ENCODE assay signal across 27 cellular contexts in the genomic region with DNA sequence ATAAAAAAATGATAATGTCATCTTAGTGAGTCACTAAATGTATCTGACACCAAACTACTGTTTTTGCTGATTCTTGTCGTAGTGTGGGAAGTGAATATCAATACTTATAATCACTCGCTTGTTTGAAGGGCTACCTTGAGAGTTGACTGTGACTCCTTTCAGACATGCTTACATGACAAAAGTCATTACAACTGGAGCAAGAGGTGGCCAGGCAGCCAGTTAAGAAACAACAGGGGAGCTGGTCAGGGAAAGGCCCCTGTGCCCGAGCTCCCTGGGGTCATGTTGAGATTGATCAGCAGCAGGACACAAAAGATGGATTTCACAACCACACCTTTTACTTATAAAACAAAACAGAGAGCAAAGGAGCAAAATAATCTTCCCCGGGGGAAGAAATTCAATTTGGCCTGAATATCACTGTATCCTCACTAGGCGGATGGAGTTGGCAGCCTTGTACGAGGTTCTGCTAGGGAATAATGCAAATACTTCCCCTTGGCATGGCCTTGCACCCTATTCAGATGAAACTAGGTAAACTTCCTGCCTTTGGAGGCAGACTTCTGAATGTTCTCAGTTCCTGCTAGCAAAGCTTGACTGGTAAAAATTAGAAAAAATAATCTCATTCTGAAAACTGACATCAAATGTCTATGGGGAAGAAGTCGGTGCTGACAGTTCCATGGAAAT.
DNase-seq lines count a peak whose midpoint lies in the region; ATAC-seq and TF ChIP-seq lines count a peak whose summit lies in the region.
"Had no signal": no experiment of that assay in that cellular context is flagged by ENCODE, and none has a peak within 500 bp of the region (broad histone marks: within the 10 kb centered on the region; RNA-seq: fewer than 3 reads in every experiment).

No MANE protein-coding gene starts in this region.

- WGBS in stomach, 5 donors = 39 to 57% (median 50%) methylated on average over 7 of the region's 7 CpGs
- WGBS in smooth muscle cell (ENCODE audit: low lambda C conversion rate) = 85% methylated on average over 7 of the region's 7 CpGs

- TF ChIP-seq POLR2A in stomach (IDR thresholded peaks at IDR 0.05) = no peak

- peaks cover 93% of the 10 kb centered on the region for H3K36me3 Mint-ChIP-seq in activated T-cell treated with anti-CD3 and anti-CD28 coated beads, Interleukin-2, amount 50 U/mL, for 24 hours (ENCODE audit: low read depth)

- H3F3A ChIP-seq in smooth muscle cell (ENCODE audit: low read depth) = no peaks in the 10 kb centered on the region

- H3K4me1 ChIP-seq in stomach = peaks cover 10 to 19% (median 15%) of the 10 kb centered on the region in 4 donors
- H3K4me1 ChIP-seq in smooth muscle cell (ENCODE audit: low read depth) = peaks cover 22% of the 10 kb centered on the region
- H3K4me1 ChIP-seq: A549, breast epithelium, heart left ventricle, tibial artery had no signal

- intact Hi-C loops in stomach (cut with DNase I; ENCODE audit: low total_unique reads) = no loop called here

- H4K20me1 ChIP-seq in smooth muscle cell (ENCODE audit: low read depth) = no peaks in the 10 kb centered on the region

- DNase-seq in activated T-cell treated with anti-CD3 and anti-CD28 coated beads, Interleukin-2, amount 50 U/mL, for 24 hours = no peak
- no peak for DNase-seq in activated T-cell treated with anti-CD3 and anti-CD28 coated beads for 4 hours
- peak; percentile 3 for DNase-seq in NCI-H1092 (lab: John Stamatoyannopoulos, UW)
- peak; percentile 23 for DNase-seq in dermis blood vessel endothelial cell
- peak; percentile 68 for DNase-seq in stomach
- DNase-seq in smooth muscle cell (lab: John Stamatoyannopoulos, UW; ENCODE audit: unreplicated experiment) = no peak
- DNase-seq: activated CD8-positive, alpha-beta memory T cell treated with anti-CD3 and anti-CD28 coated beads, Interleukin-2, amount 10 ng/mL, durations not matched to agents 7 days and 5 days; activated naive CD4-positive, alpha-beta T cell treated with anti-CD3 and anti-CD28 coated beads, Interleukin-2, amount 50 U/mL, for 16 hours; COR-L47; DMS79 treated with DMSO at 0.1 percent for 48 hours; effector memory CD4-positive, alpha-beta T cell; heart left ventricle; left cardiac atrium; mucosa of descending colon; NCI-H1105 treated with DMSO at 0.1 percent for 48 hours; NCI-H345; NCI-H82; nephron progenitor cell; ovary; T-helper 2 cell; tibial artery had no signal

- H3K79me2 ChIP-seq in smooth muscle cell (ENCODE audit: low read depth) = no peaks in the 10 kb centered on the region

- H3K4me3 Mint-ChIP-seq in activated T-cell treated with anti-CD3 and anti-CD28 coated beads, Interleukin-2, amount 50 U/mL, for 24 hours = no peak overlapping the region
- H3K4me3 Mint-ChIP-seq: activated CD8-positive, alpha-beta memory T cell treated with anti-CD3 and anti-CD28 coated beads, Interleukin-2, amount 10 ng/mL, durations not matched to agents 7 days and 5 days; nephron progenitor cell had no signal

- TF ChIP-seq CTCF in stomach (IDR thresholded peaks at IDR 0.05) (no peak), smooth muscle cell (IDR thresholded peaks at IDR 0.05; ENCODE audit: borderline replicate concordance, insufficient read depth, poor library complexity, severe bottlenecking) (no peak)

- H3K27me3 Mint-ChIP-seq in activated T-cell treated with anti-CD3 and anti-CD28 coated beads, Interleukin-2, amount 50 U/mL, for 24 hours = no peaks in the 10 kb centered on the region
- H3K27me3 Mint-ChIP-seq: activated CD8-positive, alpha-beta memory T cell treated with anti-CD3 and anti-CD28 coated beads, Interleukin-2, amount 10 ng/mL, durations not matched to agents 7 days and 5 days had no signal

- H3K9ac ChIP-seq in smooth muscle cell (ENCODE audit: low read depth) = no peak overlapping the region

- no peaks in the 10 kb centered on the region for H3K27me3 ChIP-seq in stomach
- no peaks in the 10 kb centered on the region for H3K27me3 ChIP-seq in smooth muscle cell (ENCODE audit: low read depth)
- H3K27me3 ChIP-seq: breast epithelium, heart left ventricle, ovary, tibial artery had no signal

- peaks cover 4% of the 10 kb centered on the region for H3K4me1 Mint-ChIP-seq in activated T-cell treated with anti-CD3 and anti-CD28 coated beads, Interleukin-2, amount 50 U/mL, for 24 hours (ENCODE audit: low read depth)
- H3K4me1 Mint-ChIP-seq: activated CD8-positive, alpha-beta memory T cell treated with anti-CD3 and anti-CD28 coated beads, Interleukin-2, amount 10 ng/mL, durations not matched to agents 7 days and 5 days; nephron progenitor cell had no signal

- no peaks in the 10 kb centered on the region for H3K9me3 ChIP-seq in stomach
- no peaks in the 10 kb centered on the region for H3K9me3 ChIP-seq in smooth muscle cell (replicated peaks; ENCODE audit: low read depth)
- H3K9me3 ChIP-seq: A549, breast epithelium, heart left ventricle, mucosa of descending colon, ovary, tibial artery had no signal

- H3K27ac ChIP-seq in stomach (peak overlapping the region in 4 of 5 donors; percentile 50 to 68 (median 54)), smooth muscle cell (ENCODE audit: low read depth) (no peak overlapping the region)
- H3K27ac ChIP-seq: A549, heart left ventricle, ovary, skin epidermis, tibial artery had no signal

- ATAC-seq in GM19452 (IDR thresholded peaks at IDR 0.05; ENCODE audit: unreplicated experiment) (no peak), GM19463 (IDR thresholded peaks at IDR 0.05; ENCODE audit: unreplicated experiment) (no peak)
- ATAC-seq: A549; activated CD8-positive, alpha-beta memory T cell treated with anti-CD3 and anti-CD28 coated beads, Interleukin-2, amount 10 ng/mL, durations not matched to agents 7 days and 5 days; heart left ventricle; left cardiac atrium; mucosa of descending colon; SK-N-SH treated with all-trans-retinoic acid at 6 μM for 48 hours had no signal

- no peak overlapping the region for H3K4me2 ChIP-seq in smooth muscle cell
- H3K4me2 ChIP-seq: A549 had no signal

- H3K27ac Mint-ChIP-seq in activated T-cell treated with anti-CD3 and anti-CD28 coated beads, Interleukin-2, amount 50 U/mL, for 24 hours = peak overlapping the region; percentile 78
- H3K27ac Mint-ChIP-seq: activated CD8-positive, alpha-beta memory T cell treated with anti-CD3 and anti-CD28 coated beads, Interleukin-2, amount 10 ng/mL, durations not matched to agents 7 days and 5 days; nephron progenitor cell had no signal

- H3K36me3 ChIP-seq in stomach (peaks cover 14 to 93% (median 90%) of the 10 kb centered on the region in 4 donors), smooth muscle cell (ENCODE audit: low read depth) (peaks cover 11% of the 10 kb centered on the region)
- H3K36me3 ChIP-seq: ovary had no signal

- H3K4me3 ChIP-seq in stomach (no peak overlapping the region), smooth muscle cell (no peak overlapping the region)
- H3K4me3 ChIP-seq: A549, breast epithelium, heart left ventricle, mucosa of descending colon, ovary, skin epidermis, tibial artery had no signal

- TF ChIP-seq EP300 in stomach (IDR thresholded peaks at IDR 0.05) = no peak

- no peak overlapping the region for H2AFZ ChIP-seq in smooth muscle cell (ENCODE audit: low read depth)

- H3K9me3 Mint-ChIP-seq in activated T-cell treated with anti-CD3 and anti-CD28 coated beads, Interleukin-2, amount 50 U/mL, for 24 hours = no peaks in the 10 kb centered on the region
- H3K9me3 Mint-ChIP-seq: nephron progenitor cell had no signal

Comparison
In these comparisons a context has a peak if more than half of its experiments do, and no peak if none do; other contexts are left out.
1. DNase-seq: peak in NCI-H1092 (single experiment), dermis blood vessel endothelial cell (single experiment) and stomach (single experiment); none in activated T-cell treated with anti-CD3 and anti-CD28 coated beads, Interleukin-2, amount 50 U/mL, for 24 hours (single experiment), activated T-cell treated with anti-CD3 and anti-CD28 coated beads for 4 hours (single experiment) and smooth muscle cell (single experiment).